Comparison of ENCODE assay signal across 9 cellular contexts in genomic region chr17:7296189-7296861, GRCh38. TPM values are rescaled to one million over a fixed set of nuclear protein-coding genes. Genes with fewer than 3 reads are reported as not detected.
DNase-seq lines count a peak whose midpoint lies in the region; ATAC-seq, FAIRE-seq and TF ChIP-seq lines count a peak whose summit lies in the region.
"Had no signal": no experiment of that assay in that cellular context is flagged by ENCODE, and none has a peak within 500 bp of the region (broad histone marks: within the 10 kb centered on the region; RNA-seq: fewer than 3 reads in every experiment).

No MANE protein-coding gene starts in this region.

- in situ Hi-C loops in SK-MEL-5 (cut with HindIII; ENCODE audit: low pct_unique_long_range_greater_than_20kb, low sequenced_read_pairs), result no loop called here

- H3K4me1 Mint-ChIP-seq in activated naive CD4-positive, alpha-beta T cell treated with anti-CD3 and anti-CD28 coated beads, Interleukin-2, amount 50 U/mL, for 24 hours, result peaks cover 20% of the 10 kb centered on the region

- peak overlapping the region; percentile 1 for H3K27ac ChIP-seq in parathyroid adenoma

- ATAC-seq in Right ventricle myocardium superior (ENCODE audit: poor library complexity), result peak; percentile 88
- ATAC-seq in GM19452 (IDR thresholded peaks at IDR 0.05; ENCODE audit: unreplicated experiment), result no peak

- peaks cover 8% of the 10 kb centered on the region for H3K27me3 Mint-ChIP-seq in activated naive CD4-positive, alpha-beta T cell treated with anti-CD3 and anti-CD28 coated beads, Interleukin-2, amount 50 U/mL, for 24 hours

- H3K9me3 ChIP-seq in parathyroid adenoma (ENCODE audit: control insufficient read depth, low read length), result no peaks in the 10 kb centered on the region

- H2AFZ ChIP-seq in parathyroid adenoma, result peak overlapping the region; percentile 48

- peak overlapping the region; percentile 84 for H3K4me3 Mint-ChIP-seq in activated naive CD4-positive, alpha-beta T cell treated with anti-CD3 and anti-CD28 coated beads, Interleukin-2, amount 50 U/mL, for 24 hours

- H3K27ac Mint-ChIP-seq in activated naive CD4-positive, alpha-beta T cell treated with anti-CD3 and anti-CD28 coated beads, Interleukin-2, amount 50 U/mL, for 24 hours, result peak overlapping the region; percentile 51

- peaks cover 13% of the 10 kb centered on the region for H3K4me1 ChIP-seq in parathyroid adenoma

- FAIRE-seq in urothelium cell line (lab: Jason Lieb, UNC), result no peak
- FAIRE-seq: endometrium had no signal

- no peaks in the 10 kb centered on the region for H3K79me2 ChIP-seq in parathyroid adenoma

- peak; percentile 97 for DNase-seq in ELF-1 (ENCODE audit: low read depth, low spot score)
- DNase-seq in Kasumi-1 (lab: John Stamatoyannopoulos, UW), result peak; percentile 16 to 23
- DNase-seq in SK-MEL-5 (ENCODE audit: low read depth, low spot score), result peak; percentile 86
- peak; percentile 89 for DNase-seq in Right ventricle myocardium superior
- peak; percentile 80 for DNase-seq in urothelium cell line (ENCODE audit: low spot score)

- no peaks in the 10 kb centered on the region for H3K27me3 ChIP-seq in parathyroid adenoma (ENCODE audit: control insufficient read depth, insufficient read depth, low read length)

- H3K36me3 Mint-ChIP-seq in activated naive CD4-positive, alpha-beta T cell treated with anti-CD3 and anti-CD28 coated beads, Interleukin-2, amount 50 U/mL, for 24 hours, result no peaks in the 10 kb centered on the region

- no peak overlapping the region for H3K9ac ChIP-seq in parathyroid adenoma

- no peaks in the 10 kb centered on the region for H3K36me3 ChIP-seq in parathyroid adenoma (ENCODE audit: control insufficient read depth, insufficient read depth, low read length)

- TF ChIP-seq CTCF in parathyroid adenoma (IDR thresholded peaks at IDR 0.05), result peak; percentile 99

- peak overlapping the region; percentile 65 for H3K4me2 ChIP-seq in parathyroid adenoma (ENCODE audit: low read length)

- peak overlapping the region; percentile 6 for H3K4me3 ChIP-seq in parathyroid adenoma (ENCODE audit: low read depth, low read length)

- intact Hi-C loops in Right ventricle myocardium superior (cut with DNase I), result loop anchor here (1.0 kb wide), 1 partner anchor 15 kb away; the partner anchor contains the start of gene SLC2A4

- no peaks in the 10 kb centered on the region for H3K9me3 Mint-ChIP-seq in activated naive CD4-positive, alpha-beta T cell treated with anti-CD3 and anti-CD28 coated beads, Interleukin-2, amount 50 U/mL, for 24 hours

RNA-seq across cellular contexts. Expression of gene YBX2, which starts 1.9 kb away (rescaled TPM):
- total RNA-seq in SK-MEL-5 (2014; rRNA removed; shearing (Covaris generic)), result 0.08 and 0.59 TPM in 2 replicates
- polyA plus RNA-seq in SK-MEL-5 (2015; cell fraction: cytosol; rRNA removed), result 1.7 and 2.7 TPM in 2 replicates
- 2.1 and 5.2 TPM in 2 replicates for polyA plus RNA-seq in SK-MEL-5 (2015; cell fraction: nucleus; rRNA removed)
- 0.75 TPM for total RNA-seq in Right ventricle myocardium superior

RNA-seq across cellular contexts. Expression of gene EIF5A, which starts 11.1 kb away (rescaled TPM):
- 839 and 914 TPM in 2 replicates for total RNA-seq in SK-MEL-5 (2014; rRNA removed; shearing (Covaris generic))
- 1,162 and 1,219 TPM in 2 replicates for polyA plus RNA-seq in SK-MEL-5 (2015; cell fraction: cytosol; rRNA removed)
- 294 and 354 TPM in 2 replicates for polyA plus RNA-seq in SK-MEL-5 (2015; cell fraction: nucleus; rRNA removed)
- total RNA-seq in Right ventricle myocardium superior, result 295 TPM

RNA-seq across cellular contexts. Expression of gene SLC2A4, which starts 14.8 kb away (rescaled TPM):
- 0.79 and 1.1 TPM in 2 replicates for total RNA-seq in SK-MEL-5 (2014; rRNA removed; shearing (Covaris generic))
- polyA plus RNA-seq in SK-MEL-5 (2015; cell fraction: cytosol; rRNA removed), result 0.26 and 0.67 TPM in 2 replicates
- polyA plus RNA-seq in SK-MEL-5 (2015; cell fraction: nucleus; rRNA removed), result 0.76 and 1.6 TPM in 2 replicates
- total RNA-seq in Right ventricle myocardium superior, result 141 TPM

RNA-seq across cellular contexts. Expression of gene GPS2, which starts 18.8 kb away (rescaled TPM):
- 73.7 and 74.8 TPM in 2 replicates for total RNA-seq in SK-MEL-5 (2014; rRNA removed; shearing (Covaris generic))
- 81.1 and 105 TPM in 2 replicates for polyA plus RNA-seq in SK-MEL-5 (2015; cell fraction: cytosol; rRNA removed)
- polyA plus RNA-seq in SK-MEL-5 (2015; cell fraction: nucleus; rRNA removed), result 261 and 262 TPM in 2 replicates
- 68.8 TPM for total RNA-seq in Right ventricle myocardium superior

RNA-seq across cellular contexts. Expression of gene NEURL4, which starts 32.8 kb away (rescaled TPM):
- 13.6 and 19.4 TPM in 2 replicates for total RNA-seq in SK-MEL-5 (2014; rRNA removed; shearing (Covaris generic))
- 16.6 and 19.9 TPM in 2 replicates for polyA plus RNA-seq in SK-MEL-5 (2015; cell fraction: cytosol; rRNA removed)
- 230 and 239 TPM in 2 replicates for polyA plus RNA-seq in SK-MEL-5 (2015; cell fraction: nucleus; rRNA removed)
- total RNA-seq in Right ventricle myocardium superior, result 26.2 TPM

Comparison
In these comparisons a context has a peak if more than half of its experiments do, and no peak if none do; other contexts are left out.
1. DNase-seq: peak in every context shown above with its lines; median percentile 97 in ELF-1; 89 in Right ventricle myocardium superior; 86 in SK-MEL-5; 80 in urothelium cell line; 20 in Kasumi-1.
2. RNA of gene SLC2A4, which starts 14.8 kb away (total RNA-seq): 141 TPM in Right ventricle myocardium superior (single experiment); 0.79 to 1.1 TPM in SK-MEL-5; every median in the first group is over 10 times any median in the second.